ENCODE assay signal across 1 cellular context in genomic region chr15:40325188-40325587, GRCh38.
TF ChIP-seq lines count a peak whose summit lies in the region.

No MANE protein-coding gene starts in this region.

TF ChIP-seq in H1, 55 proteins besides CTCF, POLR2A, EP300 and RAD21:
- 0 out of 2 replicates have a peak, but pooled peaks have one; percentile 3 for TF ChIP-seq SUZ12 (IDR thresholded peaks at IDR 0.05; ENCODE audit: low read length)
- no peak for TF ChIP-seq KDM1A (IDR thresholded peaks at IDR 0.05; ENCODE audit: borderline replicate concordance, low read length)
- no peak for TF ChIP-seq JUND (IDR thresholded peaks at IDR 0.05; ENCODE audit: low read length)
TF ChIP-seq in H1: peak in this region for 1.
